Comparison of ENCODE assay signal across 22 cellular contexts in the genomic region with DNA sequence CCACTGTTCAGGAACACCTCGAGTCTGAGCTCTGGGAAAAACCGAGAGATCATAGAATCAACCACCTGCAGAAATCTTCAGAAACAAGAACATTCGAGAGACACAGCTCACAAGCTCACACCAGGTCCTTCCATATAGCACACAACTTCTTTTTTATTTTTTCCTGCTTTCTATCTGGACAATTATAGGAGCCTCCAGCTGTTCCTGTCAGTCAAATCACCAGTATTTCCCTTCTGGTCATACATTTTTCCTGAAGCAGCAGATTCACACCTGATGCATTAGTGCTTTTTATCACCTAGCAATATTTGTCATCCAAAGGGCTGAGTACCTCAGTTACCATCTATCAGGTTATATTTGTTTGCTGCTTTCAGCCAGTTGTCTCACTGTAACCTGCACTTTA.
"Had no signal": no experiment of that assay in that cellular context is flagged by ENCODE, and none has a peak within 500 bp of the region (broad histone marks: within the 10 kb centered on the region; RNA-seq: fewer than 3 reads in every experiment).

No MANE protein-coding gene starts in this region.

- ATAC-seq: activated CD8-positive, alpha-beta T cell treated with anti-CD3 and anti-CD28 coated beads for 36 hours; activated T-cell treated with anti-CD3 and anti-CD28 coated beads, Interleukin-2, amount 50 U/mL, for 72 hours; K562; T-helper 17 cell had no signal

- H3K27me3 ChIP-seq: brain microvascular endothelial cell, cardiac muscle cell had no signal

- H3K27ac Mint-ChIP-seq: activated CD8-positive, alpha-beta T cell treated with anti-CD3 and anti-CD28 coated beads for 36 hours; activated naive CD4-positive, alpha-beta T cell treated with anti-CD3 and anti-CD28 coated beads, Interleukin-2, amount 10 ng/mL, durations not matched to agents 7 days and 5 days; activated naive CD8-positive, alpha-beta T cell treated with anti-CD3 and anti-CD28 coated beads for 36 hours; activated T-cell treated with anti-CD3 and anti-CD28 coated beads, Interleukin-2, amount 50 U/mL, for 72 hours; activated T-helper 2 cell treated with anti-CD3 and anti-CD28 coated beads, Interferon-gamma antibody, Interleukin-2, Interleukin-4, amounts not matched to agents 10 μg/mL and 5 μg/mL and 100 μg/mL, durations not matched to agents 14 hours and 24 hours and 36 hours; T-helper 17 cell had no signal

- H3K27ac ChIP-seq: brain microvascular endothelial cell, cardiac muscle cell, VCaP had no signal

- H3K4me3 ChIP-seq: cardiac muscle cell, K562 had no signal

- H3K4me3 Mint-ChIP-seq: activated CD8-positive, alpha-beta T cell treated with anti-CD3 and anti-CD28 coated beads for 36 hours; activated naive CD4-positive, alpha-beta T cell treated with anti-CD3 and anti-CD28 coated beads, Interleukin-2, amount 10 ng/mL, durations not matched to agents 7 days and 5 days; activated naive CD8-positive, alpha-beta T cell treated with anti-CD3 and anti-CD28 coated beads for 36 hours; activated T-cell treated with anti-CD3 and anti-CD28 coated beads, Interleukin-2, amount 50 U/mL, for 72 hours; T-helper 17 cell had no signal

- H3K36me3 Mint-ChIP-seq: activated naive CD4-positive, alpha-beta T cell treated with anti-CD3 and anti-CD28 coated beads, Interleukin-2, amount 10 ng/mL, durations not matched to agents 7 days and 5 days had no signal

- H3K4me1 Mint-ChIP-seq: activated naive CD4-positive, alpha-beta T cell treated with anti-CD3 and anti-CD28 coated beads, Interleukin-2, amount 10 ng/mL, durations not matched to agents 7 days and 5 days had no signal

- DNase-seq: activated CD4-positive, CD25-positive, alpha-beta regulatory T cell; activated CD8-positive, alpha-beta memory T cell treated with anti-CD3 and anti-CD28 coated beads, Interleukin-2, amount 50 U/mL, for 4 hours; activated CD8-positive, alpha-beta T cell treated with anti-CD3 and anti-CD28 coated beads for 36 hours; activated gamma-delta T cell treated with Interleukin-2 at 50 U/mL for 16 hours; activated naive CD4-positive, alpha-beta T cell treated with anti-CD3 and anti-CD28 coated beads, Interleukin-2, amount 10 ng/mL, durations not matched to agents 7 days and 5 days; activated naive CD8-positive, alpha-beta T cell treated with anti-CD3 and anti-CD28 coated beads for 36 hours; activated T-cell treated with anti-CD3 and anti-CD28 coated beads, Interleukin-2, amount 50 U/mL, for 72 hours; brain microvascular endothelial cell; NCI-H1048; NCI-H146; NCI-H187 treated with DMSO at 0.1 percent for 48 hours; NCI-H2081 treated with DMSO at 0.1 percent for 48 hours; NCI-H510A treated with DMSO at 0.1 percent for 48 hours; NCI-H69; NK-92 treated with Interleukin-12 subunit alpha and Interleukin-12 subunit beta, amount 100 ng/mL, for 24 hours; SHP77 treated with DMSO at 0.1 percent for 48 hours; T-helper 17 cell; T-helper 9 cell had no signal

- H3K27me3 Mint-ChIP-seq: activated CD8-positive, alpha-beta T cell treated with anti-CD3 and anti-CD28 coated beads for 36 hours; activated naive CD8-positive, alpha-beta T cell treated with anti-CD3 and anti-CD28 coated beads for 36 hours; T-helper 17 cell had no signal

- H3K9me3 Mint-ChIP-seq: activated CD8-positive, alpha-beta T cell treated with anti-CD3 and anti-CD28 coated beads for 36 hours; activated naive CD4-positive, alpha-beta T cell treated with anti-CD3 and anti-CD28 coated beads, Interleukin-2, amount 10 ng/mL, durations not matched to agents 7 days and 5 days; activated T-helper 2 cell treated with anti-CD3 and anti-CD28 coated beads, Interferon-gamma antibody, Interleukin-2, Interleukin-4, amounts not matched to agents 10 μg/mL and 5 μg/mL and 100 μg/mL, durations not matched to agents 14 hours and 24 hours and 36 hours had no signal

- H3K36me3 ChIP-seq: brain microvascular endothelial cell, cardiac muscle cell had no signal
